Comparison of ENCODE assay signal across 8 cellular contexts in genomic region chr19:11090264-11091032, GRCh38. TPM values are rescaled to one million over a fixed set of nuclear protein-coding genes. Genes with fewer than 3 reads are reported as not detected.
DNase-seq lines count a peak whose midpoint lies in the region; ATAC-seq lines count a peak whose summit lies in the region.

No MANE protein-coding gene starts in this region.

- H3K4me1 ChIP-seq in HUES48 (ENCODE audit: control insufficient read depth, insufficient read depth, low read length) (peaks cover 17% of the 10 kb centered on the region), endocrine pancreas (ENCODE audit: control insufficient read depth, insufficient read depth, low read length) (no peaks in the 10 kb centered on the region)

- H3K9me3 ChIP-seq in HUES48 (ENCODE audit: control insufficient read depth, insufficient read depth, low read length) (no peaks in the 10 kb centered on the region), endocrine pancreas (ENCODE audit: control insufficient read depth, low read length) (no peaks in the 10 kb centered on the region)

- H3K27ac ChIP-seq in HUES48 (ENCODE audit: low read depth, low read length), result peak overlapping the region; percentile 99

- H3K27me3 ChIP-seq in HUES48 (ENCODE audit: control insufficient read depth, insufficient read depth, low read length) (no peaks in the 10 kb centered on the region), endocrine pancreas (ENCODE audit: control insufficient read depth, insufficient read depth, low read length) (no peaks in the 10 kb centered on the region)

- H3K36me3 ChIP-seq in HUES48 (ENCODE audit: control insufficient read depth, insufficient read depth, low read length) (peaks cover 35% of the 10 kb centered on the region), endocrine pancreas (ENCODE audit: control insufficient read depth, insufficient read depth, low read length) (no peaks in the 10 kb centered on the region)

- peak overlapping the region; percentile 89 for H3K9ac ChIP-seq in HUES48 (ENCODE audit: low read depth, low read length)
- peak overlapping the region; percentile 80 for H3K9ac ChIP-seq in endocrine pancreas (ENCODE audit: control insufficient read depth, insufficient read depth, low read length)

- H3K4me3 ChIP-seq in HUES48 (ENCODE audit: low read depth, low read length), result peak overlapping the region; percentile 91
- peak overlapping the region; percentile 93 for H3K4me3 ChIP-seq in endocrine pancreas (ENCODE audit: control insufficient read depth, insufficient read depth, low read length)

- peak; percentile 71 for ATAC-seq in GM21381 (IDR thresholded peaks at IDR 0.05; ENCODE audit: unreplicated experiment)

- DNase-seq in CMK (ENCODE audit: low read depth) (peak; percentile 90), NOMO-1 treated with dmso at 0.1 percent for 144 hours (lab: John Stamatoyannopoulos, UW; ENCODE audit: unreplicated experiment) (peak; percentile 95), mesenteric fat pad (ENCODE audit: low spot score) (peak; percentile 99)
- peak; percentile 92 for DNase-seq in activated CD8-positive, alpha-beta memory T cell treated with anti-CD3 and anti-CD28 coated beads, Interleukin-2, amount 50 U/mL, for 24 hours (ENCODE audit: extremely low read depth)
- DNase-seq in stimulated activated CD8-positive, alpha-beta memory T cell treated with anti-CD3 and anti-CD28 coated beads, Interleukin-12 subunit alpha, Interleukin-12 subunit beta, amount 100 ng/mL, for 4 hours (ENCODE audit: low read depth), result peak; percentile 95

RNA-seq across cellular contexts. Expression of gene LDLR, which starts 1.2 kb away (rescaled TPM):
- total RNA-seq in mesenteric fat pad, result 109 TPM

Comparison
In these comparisons a context has a peak if more than half of its experiments do, and no peak if none do; other contexts are left out.
1. Peak in every context shown above with its lines: DNase-seq, ATAC-seq, H3K4me3 ChIP-seq and H3K27ac ChIP-seq.